ENCODE assay signal across 18 cellular contexts in the genomic region with DNA sequence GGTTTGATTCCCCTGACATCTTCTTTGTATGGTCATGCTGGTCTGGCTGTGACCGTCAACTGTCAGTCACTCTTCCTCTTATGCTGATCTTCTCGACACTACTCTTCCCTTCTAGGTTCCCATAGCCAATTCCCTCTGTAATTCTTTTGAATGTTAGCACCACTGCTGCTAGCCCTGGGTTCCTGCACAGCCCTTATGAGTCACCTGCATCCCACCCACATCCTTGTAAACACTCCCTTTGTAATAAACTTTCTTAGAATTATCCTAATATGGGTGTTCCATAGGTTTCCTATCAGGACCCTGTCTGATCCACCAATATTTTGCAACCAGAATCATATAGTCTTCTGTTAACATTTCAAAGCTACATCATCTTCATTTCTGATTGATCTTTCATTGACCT.
"Had no signal": no experiment of that assay in that cellular context is flagged by ENCODE, and none has a peak within 500 bp of the region (broad histone marks: within the 10 kb centered on the region; RNA-seq: fewer than 3 reads in every experiment).

No MANE protein-coding gene starts in this region.

- H3K36me3 Mint-ChIP-seq: activated naive CD4-positive, alpha-beta T cell treated with anti-CD3 and anti-CD28 coated beads, Interleukin-2, amount 50 U/mL, for 24 hours; mesothelial cell of epicardium; stimulated activated naive B cell treated with anti-CD40 and anti-IgM and Interleukin-4, amounts not matched to agents 10 μg/mL and 1 μg/mL and 100 μg/mL, for 72 hours had no signal

- H3K4me3 ChIP-seq: adrenal gland, dorsolateral prefrontal cortex, gastrocnemius medialis, lung had no signal

- H3K27me3 ChIP-seq: adrenal gland, dorsolateral prefrontal cortex, gastrocnemius medialis had no signal

- H3K4me1 ChIP-seq: adrenal gland, gastrocnemius medialis had no signal

- ATAC-seq: activated CD4-positive, CD25-positive, alpha-beta regulatory T cell treated with anti-CD3 and anti-CD28 coated beads, Interleukin-2, amount 50 U/mL, for 24 hours; activated CD8-positive, alpha-beta T cell treated with anti-CD3 and anti-CD28 coated beads, Interleukin-2, amount 10 ng/mL, durations not matched to agents 7 days and 5 days; gastrocnemius medialis; left lobe of liver; stimulated activated naive B cell treated with anti-CD40 and anti-IgM and Interleukin-4, amounts not matched to agents 10 μg/mL and 1 μg/mL and 100 μg/mL, for 72 hours had no signal

- DNase-seq: activated CD4-positive, alpha-beta T cell treated with anti-CD3 and anti-CD28 coated beads, Interleukin-2, amount 10 ng/mL, durations not matched to agents 7 days and 5 days; activated CD8-positive, alpha-beta T cell treated with anti-CD3 and anti-CD28 coated beads, Interleukin-2, amount 10 ng/mL, durations not matched to agents 7 days and 5 days; activated gamma-delta T cell; activated T-cell treated with anti-CD3 and anti-CD28 coated beads, Interleukin-2, amount 50 U/mL, for 48 hours; adrenal gland; dorsolateral prefrontal cortex; gastrocnemius medialis; kidney; occipital lobe; posterior cingulate gyrus; retina; stimulated activated naive B cell treated with anti-CD40 and anti-IgM and Interleukin-4, amounts not matched to agents 10 μg/mL and 1 μg/mL and 100 μg/mL, for 72 hours had no signal

- H3K9me3 ChIP-seq: adrenal gland, gastrocnemius medialis had no signal

- H3K4me1 Mint-ChIP-seq: activated CD4-positive, alpha-beta T cell treated with anti-CD3 and anti-CD28 coated beads, Interleukin-2, amount 10 ng/mL, durations not matched to agents 7 days and 5 days; stimulated activated naive B cell treated with anti-CD40 and anti-IgM and Interleukin-4, amounts not matched to agents 10 μg/mL and 1 μg/mL and 100 μg/mL, for 72 hours had no signal

- H3K4me3 Mint-ChIP-seq: activated CD4-positive, alpha-beta T cell treated with anti-CD3 and anti-CD28 coated beads, Interleukin-2, amount 10 ng/mL, durations not matched to agents 7 days and 5 days; activated CD8-positive, alpha-beta T cell treated with anti-CD3 and anti-CD28 coated beads, Interleukin-2, amount 10 ng/mL, durations not matched to agents 7 days and 5 days; activated naive CD4-positive, alpha-beta T cell treated with anti-CD3 and anti-CD28 coated beads, Interleukin-2, amount 50 U/mL, for 24 hours; mesothelial cell of epicardium; stimulated activated naive B cell treated with anti-CD40 and anti-IgM and Interleukin-4, amounts not matched to agents 10 μg/mL and 1 μg/mL and 100 μg/mL, for 72 hours had no signal

- H3K9me3 Mint-ChIP-seq: activated CD4-positive, alpha-beta T cell treated with anti-CD3 and anti-CD28 coated beads, Interleukin-2, amount 10 ng/mL, durations not matched to agents 7 days and 5 days; activated naive CD4-positive, alpha-beta T cell treated with anti-CD3 and anti-CD28 coated beads, Interleukin-2, amount 50 U/mL, for 24 hours; stimulated activated naive B cell treated with anti-CD40 and anti-IgM and Interleukin-4, amounts not matched to agents 10 μg/mL and 1 μg/mL and 100 μg/mL, for 72 hours had no signal

- FAIRE-seq: kidney had no signal

- H3K27ac Mint-ChIP-seq: activated CD4-positive, alpha-beta T cell treated with anti-CD3 and anti-CD28 coated beads, Interleukin-2, amount 10 ng/mL, durations not matched to agents 7 days and 5 days; activated CD8-positive, alpha-beta T cell treated with anti-CD3 and anti-CD28 coated beads, Interleukin-2, amount 10 ng/mL, durations not matched to agents 7 days and 5 days; activated naive CD4-positive, alpha-beta T cell treated with anti-CD3 and anti-CD28 coated beads, Interleukin-2, amount 50 U/mL, for 24 hours; mesothelial cell of epicardium; stimulated activated naive B cell treated with anti-CD40 and anti-IgM and Interleukin-4, amounts not matched to agents 10 μg/mL and 1 μg/mL and 100 μg/mL, for 72 hours had no signal

- H3K27ac ChIP-seq: adrenal gland, dorsolateral prefrontal cortex, epithelial cell of prostate, gastrocnemius medialis had no signal

- H3K36me3 ChIP-seq: adrenal gland, gastrocnemius medialis had no signal
